In the genomic region with DNA sequence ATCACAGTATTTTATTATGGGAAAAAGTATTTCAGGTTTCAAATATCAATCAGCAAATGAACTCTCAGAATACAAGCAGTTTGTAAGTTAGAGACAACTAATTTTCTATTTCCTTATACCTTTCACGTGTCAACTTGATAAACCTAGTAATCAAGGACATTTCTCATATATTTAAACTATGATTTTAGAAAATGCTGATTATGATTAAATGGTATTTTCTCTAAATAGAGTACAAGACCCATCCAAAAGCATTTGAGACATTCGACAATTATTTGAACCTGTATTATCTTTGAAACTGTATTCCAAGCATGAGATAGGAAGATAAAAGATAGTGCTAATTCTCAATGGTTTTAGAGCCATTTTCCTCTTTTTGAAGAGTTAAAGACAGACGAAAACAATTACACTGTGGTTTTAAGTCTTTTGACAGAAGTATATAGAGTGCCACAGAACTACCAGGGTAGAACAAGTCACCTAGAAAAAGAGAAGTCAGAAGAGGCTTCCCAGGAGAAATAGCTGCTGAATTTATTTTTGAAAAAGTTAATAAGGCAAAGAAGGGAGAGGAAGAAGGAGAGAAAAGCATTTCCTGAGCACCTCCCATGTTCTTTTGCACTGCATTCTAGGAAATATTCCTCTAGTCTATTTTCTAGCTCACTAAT, we compare ENCODE assay signal across 26 cellular contexts. TPM values are rescaled to one million over a fixed set of nuclear protein-coding genes. Genes with fewer than 3 reads are reported as not detected.
"Had no signal": no experiment of that assay in that cellular context is flagged by ENCODE, and none has a peak within 500 bp of the region (broad histone marks: within the 10 kb centered on the region; RNA-seq: fewer than 3 reads in every experiment).

No MANE protein-coding gene starts in this region.

- FAIRE-seq: astrocyte, TTC549 had no signal

- H3K27me3 ChIP-seq: adrenal gland, body of pancreas, breast epithelium had no signal

- H3K4me2 ChIP-seq: KMS-11, SK-N-SH had no signal

- H3K4me1 ChIP-seq: adrenal gland, body of pancreas, breast epithelium, SJSA1 had no signal

- H3K27ac ChIP-seq: adrenal gland, body of pancreas, breast epithelium, KMS-11, SJSA1 had no signal

- H3K36me3 ChIP-seq: adrenal gland, breast epithelium, SJSA1 had no signal

- DNase-seq: activated CD4-positive, alpha-beta T cell treated with anti-CD3 and anti-CD28 coated beads, Interleukin-2, amount 10 ng/mL, durations not matched to agents 7 days and 5 days; activated CD4-positive, alpha-beta T cell treated with anti-CD3 and anti-CD28 coated beads, Interleukin-2, amount 50 U/mL, for 48 hours; activated CD8-positive, alpha-beta T cell treated with anti-CD3 and anti-CD28 coated beads, Interleukin-2, amount 10 ng/mL, durations not matched to agents 7 days and 5 days; activated gamma-delta T cell treated with Interleukin-2 at 50 U/mL for 16 hours; activated naive CD4-positive, alpha-beta T cell treated with anti-CD3 and anti-CD28 coated beads for 36 hours; activated T-cell treated with anti-CD3 and anti-CD28 coated beads, Interleukin-2, amount 50 U/mL, for 4 hours; adrenal gland; body of pancreas; NCI-H1105 treated with DMSO at 0.1 percent for 48 hours; NCI-H1436; NCI-H1694; NCI-H1930; NCI-H345; NCI-H524 treated with DMSO at 0.1 percent for 48 hours; NK-92 treated with Interleukin-12 subunit alpha and Interleukin-12 subunit beta, amount 100 ng/mL, for 24 hours; RPMI8226; SHP77 treated with DMSO at 0.1 percent for 48 hours; SK-N-SH; T1000 had no signal

- ATAC-seq: activated CD8-positive, alpha-beta T cell treated with anti-CD3 and anti-CD28 coated beads, Interleukin-2, amount 10 ng/mL, durations not matched to agents 7 days and 5 days; activated naive CD4-positive, alpha-beta T cell treated with anti-CD3 and anti-CD28 coated beads, Interleukin-2, amount 50 U/mL, for 72 hours; activated T-cell treated with anti-CD3 and anti-CD28 coated beads, Interleukin-2, amount 50 U/mL, for 4 hours; body of pancreas; Panc1 had no signal

- H3K4me3 ChIP-seq: adrenal gland, body of pancreas, breast epithelium, SJSA1 had no signal

- H3K9me3 ChIP-seq: adrenal gland, body of pancreas, breast epithelium, SJSA1, SK-N-SH had no signal

RNA-seq across cellular contexts. Expression of gene MEIKIN, which starts 5.6 kb away (rescaled TPM):
- polyA plus RNA-seq: adrenal gland, SK-N-SH had no signal
